19 cellular contexts compared by ENCODE assay signal in the genomic region with DNA sequence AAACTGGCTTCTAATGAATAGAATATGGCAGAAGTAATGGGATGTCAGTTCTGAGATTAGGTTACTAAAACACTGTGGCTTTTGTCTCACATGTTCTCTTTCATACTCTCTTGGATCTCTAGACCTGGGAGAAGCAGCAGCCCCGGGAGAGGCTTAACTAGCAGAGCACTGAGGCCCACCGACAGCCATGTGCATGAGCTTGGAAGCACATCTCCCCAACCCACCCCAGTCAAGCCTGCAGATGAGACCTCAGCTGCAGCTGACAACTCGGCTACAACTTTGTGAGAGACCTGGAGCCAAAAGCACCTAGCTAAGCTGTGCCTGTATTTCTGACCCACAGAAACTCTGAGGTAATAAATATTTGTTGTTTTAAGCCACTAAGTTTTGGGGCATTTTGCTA.
"Had no signal": no experiment of that assay in that cellular context is flagged by ENCODE, and none has a peak within 500 bp of the region (broad histone marks: within the 10 kb centered on the region; RNA-seq: fewer than 3 reads in every experiment).

No MANE protein-coding gene starts in this region.

- H3K36me3 ChIP-seq: left lung, lower lobe of right lung, right atrium auricular region, right lobe of liver, suprapubic skin, thoracic aorta, tibial artery had no signal

- H3K4me3 ChIP-seq: left lung, lower lobe of right lung, right atrium auricular region, right lobe of liver, smooth muscle cell, suprapubic skin, thoracic aorta, tibial artery had no signal

- H3K27me3 ChIP-seq: right atrium auricular region, right lobe of liver had no signal

- H3K4me1 ChIP-seq: left lung, lower lobe of right lung, parathyroid adenoma, right atrium auricular region, right lobe of liver, suprapubic skin, tibial artery had no signal

- H3K27ac ChIP-seq: left lung, lower lobe of right lung, parathyroid adenoma, right atrium auricular region, right lobe of liver, suprapubic skin, thoracic aorta, tibial artery had no signal

- DNase-seq: hippocampal formation; kidney; left colon; left lung; lower lobe of right lung; mammary epithelial cell; mesenchymal stem cell; naive thymus-derived CD8-positive, alpha-beta T cell; nucleus accumbens; right lobe of liver; stimulated activated CD4-positive, alpha-beta T cell treated with anti-CD3 and anti-CD28 coated beads, Interleukin-1b, Interleukin-23, amount 100 ng/mL, for 48 hours; stimulated activated CD4-positive, alpha-beta T cell treated with anti-CD3 and anti-CD28 coated beads, Interleukin-4, amount 100 ng/mL, for 1 hour; stimulated activated naive B cell treated with anti-CD40 and anti-IgM and Interleukin-4, amounts not matched to agents 10 μg/mL and 1 μg/mL and 100 μg/mL, for 72 hours; tibial artery had no signal

- ATAC-seq: left colon; left lung; lower lobe of right lung; naive thymus-derived CD8-positive, alpha-beta T cell; right lobe of liver; stimulated activated naive B cell treated with anti-CD40 and anti-IgM and Interleukin-4, amounts not matched to agents 10 μg/mL and 1 μg/mL and 100 μg/mL, for 72 hours had no signal

- H3K9me3 ChIP-seq: right lobe of liver, suprapubic skin had no signal
